Comparison of ENCODE assay signal across 8 cellular contexts in genomic region chr17:66302761-66303626, GRCh38. TPM values are rescaled to one million over a fixed set of nuclear protein-coding genes. Genes with fewer than 3 reads are reported as not detected.
A peak's percentile ranks its signal among the peaks of the same experiment; 100 is the strongest.
DNase-seq lines count a peak whose midpoint lies in the region; TF ChIP-seq lines count a peak whose summit lies in the region.

No MANE protein-coding gene starts in this region.

- peaks cover 59% of the 10 kb centered on the region for H3K4me1 Mint-ChIP-seq in HFFc6 (ENCODE audit: low read depth)

- H3K4me3 Mint-ChIP-seq in HFFc6, result peak overlapping the region; percentile 100

- H3K9me3 ChIP-seq in mesodermal cell (ENCODE audit: control insufficient read depth, low read length), result no peaks in the 10 kb centered on the region

- no peak overlapping the region for H3K27ac ChIP-seq in mesodermal cell (ENCODE audit: low read depth, low read length, severe bottlenecking)

- H3K4me3 ChIP-seq in epithelial cell of esophagus (ENCODE audit: low read length), result peak overlapping the region; percentile 63
- peak overlapping the region; percentile 66 for H3K4me3 ChIP-seq in mesodermal cell (ENCODE audit: extremely low read depth, insufficient read depth, low read length, poor library complexity, severe bottlenecking)

- H3K36me3 Mint-ChIP-seq in HFFc6 (ENCODE audit: low read depth), result peaks cover 47% of the 10 kb centered on the region

- TF ChIP-seq CTCF in HFFc6 (IDR thresholded peaks at IDR 0.05) (no peak), epithelial cell of esophagus (IDR thresholded peaks at IDR 0.05; ENCODE audit: insufficient read depth, low read depth, low read length, missing control alignments) (no peak)

- 0 to 1% methylated on average over 59 to 77 of the region's 91 CpGs for WGBS in mesodermal cell (ENCODE audit: insufficient coverage in 2 of 2), 2 experiments

- DNase-seq in GM03348 (ENCODE audit: low spot score), result peak; percentile 68
- peak; percentile 25 for DNase-seq in HFFc6
- peak; percentile 35 for DNase-seq in NCI-H226
- DNase-seq in activated CD8-positive, alpha-beta memory T cell treated with anti-CD3 and anti-CD28 coated beads, Interleukin-2, amount 50 U/mL, for 48 hours, result peak; percentile 77
- peak; percentile 63 for DNase-seq in epithelial cell of esophagus (ENCODE audit: low read depth)
- peak; percentile 9 for DNase-seq in stimulated activated CD8-positive, alpha-beta memory T cell treated with anti-CD3 and anti-CD28 coated beads, Interleukin-4, amount 100 ng/mL, for 24 hours (ENCODE audit: low read depth)
- DNase-seq in OCI-M1 (lab: John Stamatoyannopoulos, UW), result no peak

- peaks cover 2% of the 10 kb centered on the region for H3K27me3 Mint-ChIP-seq in HFFc6 (ENCODE audit: insufficient read depth)

- no peaks in the 10 kb centered on the region for H3K36me3 ChIP-seq in mesodermal cell (ENCODE audit: control insufficient read depth, insufficient read depth, low read length)

- H3K27ac Mint-ChIP-seq in HFFc6, result peak overlapping the region; percentile 85

- H3K9me3 Mint-ChIP-seq in HFFc6, result no peaks in the 10 kb centered on the region

- H3K4me1 ChIP-seq in mesodermal cell (ENCODE audit: control insufficient read depth, insufficient read depth, low read length, poor library complexity, severe bottlenecking), result peaks cover 4% of the 10 kb centered on the region

RNA-seq across cellular contexts. Expression of gene PRKCA, which starts 0.6 kb away (rescaled TPM):
- total RNA-seq in HFFc6 (2021; fragmentation: NEBNext Ultra II Directional; extraction: Animal tissue kit (Norgen Biotek cat#: 25700)), result 100 to 1,000 TPM in 2 of 6 experiments, 10 to 100 TPM in 4; 81.2 to 106 (median 92.9) TPM
- polyA plus RNA-seq in mesodermal cell (2013, experiment 1 of 2), result 11.3 TPM
- 10.9 TPM for polyA plus RNA-seq in mesodermal cell (2013, experiment 2 of 2)
